1 cellular context compared by ENCODE assay signal in the genomic region with DNA sequence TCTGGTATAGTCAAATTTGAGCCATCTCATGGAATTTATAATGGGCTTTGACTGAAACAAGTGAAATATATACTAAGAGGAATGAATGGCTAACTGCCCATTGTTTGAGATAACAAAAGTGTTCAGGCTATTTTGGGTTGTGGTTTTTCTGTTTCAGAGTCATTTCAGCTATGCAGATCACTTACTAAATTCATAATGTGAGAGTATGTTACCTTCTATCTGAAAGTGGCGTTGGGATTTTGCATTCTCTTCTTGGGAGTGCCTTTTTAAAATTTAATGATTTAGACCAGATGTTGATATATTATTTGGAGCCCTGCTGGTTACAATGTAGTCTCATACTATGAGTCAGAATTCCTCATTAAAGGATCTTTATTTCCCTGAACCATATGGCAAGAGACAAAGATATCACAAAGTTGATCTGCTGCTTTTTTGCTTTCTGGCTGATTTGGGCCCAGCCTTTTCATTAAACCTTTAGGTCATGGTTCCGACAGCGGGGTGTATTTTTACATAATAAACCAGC.
TF ChIP-seq lines count a peak whose summit lies in the region.

No MANE protein-coding gene starts in this region.

TF ChIP-seq in WTC11, 78 proteins besides CTCF, POLR2A, EP300 and RAD21 (continued from another document):
- TF ChIP-seq, protein P1, sequence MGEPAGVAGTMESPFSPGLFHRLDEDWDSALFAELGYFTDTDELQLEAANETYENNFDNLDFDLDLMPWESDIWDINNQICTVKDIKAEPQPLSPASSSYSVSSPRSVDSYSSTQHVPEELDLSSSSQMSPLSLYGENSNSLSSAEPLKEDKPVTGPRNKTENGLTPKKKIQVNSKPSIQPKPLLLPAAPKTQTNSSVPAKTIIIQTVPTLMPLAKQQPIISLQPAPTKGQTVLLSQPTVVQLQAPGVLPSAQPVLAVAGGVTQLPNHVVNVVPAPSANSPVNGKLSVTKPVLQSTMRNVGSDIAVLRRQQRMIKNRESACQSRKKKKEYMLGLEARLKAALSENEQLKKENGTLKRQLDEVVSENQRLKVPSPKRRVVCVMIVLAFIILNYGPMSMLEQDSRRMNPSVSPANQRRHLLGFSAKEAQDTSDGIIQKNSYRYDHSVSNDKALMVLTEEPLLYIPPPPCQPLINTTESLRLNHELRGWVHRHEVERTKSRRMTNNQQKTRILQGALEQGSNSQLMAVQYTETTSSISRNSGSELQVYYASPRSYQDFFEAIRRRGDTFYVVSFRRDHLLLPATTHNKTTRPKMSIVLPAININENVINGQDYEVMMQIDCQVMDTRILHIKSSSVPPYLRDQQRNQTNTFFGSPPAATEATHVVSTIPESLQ (CRISPR knock-in tag; IDR thresholded peaks at IDR 0.05) = no peak
- TF ChIP-seq ZNF671 (CRISPR knock-in tag; IDR thresholded peaks at IDR 0.05) = no peak
